In genomic region chr11:83827940-83828554, GRCh38 we compare ENCODE assay signal across 8 cellular contexts.
DNase-seq lines count a peak whose midpoint lies in the region; ATAC-seq and TF ChIP-seq lines count a peak whose summit lies in the region.

No MANE protein-coding gene starts in this region.

- H3K4me1 Mint-ChIP-seq in chondrocyte (ENCODE audit: low read depth) (peaks cover 20% of the 10 kb centered on the region), naive B cell (no peaks in the 10 kb centered on the region)

- H3K27ac ChIP-seq in C4-2B: no peak overlapping the region

- H3K4me3 Mint-ChIP-seq in chondrocyte (ENCODE audit: unreplicated experiment) (no peak overlapping the region), naive B cell (no peak overlapping the region)

- H3K27ac Mint-ChIP-seq in chondrocyte (ENCODE audit: unreplicated experiment) (no peak overlapping the region), naive B cell (peak overlapping the region in 1 of 6 donors; percentile 53)

- TF ChIP-seq CTCF in C4-2B (conservative IDR thresholded peaks at IDR 0.05): peak; percentile 83
- peak; percentile 85 for TF ChIP-seq CTCF in chondrocyte (IDR thresholded peaks at IDR 0.05)

- ATAC-seq in GM19023 (IDR thresholded peaks at IDR 0.05; ENCODE audit: unreplicated experiment) (peak; percentile 65), HG03159 (IDR thresholded peaks at IDR 0.05; ENCODE audit: unreplicated experiment) (peak; percentile 91), naive B cell (ENCODE audit: low read depth in 2 of 2) (peak in 1 of 2 donors; percentile 67)

- H3K9me3 Mint-ChIP-seq in chondrocyte (ENCODE audit: low read depth) (no peaks in the 10 kb centered on the region), naive B cell (no peaks in the 10 kb centered on the region)

- no peaks in the 10 kb centered on the region for H3K36me3 Mint-ChIP-seq in chondrocyte (ENCODE audit: low read depth)
- no peaks in the 10 kb centered on the region for H3K36me3 Mint-ChIP-seq in naive B cell

- DNase-seq in NCI-H774 (lab: John Stamatoyannopoulos, UW): peak; percentile 38
- no peak for DNase-seq in chondrocyte (ENCODE audit: low spot score)
- DNase-seq in naive B cell: peak; percentile 18
- DNase-seq in activated naive CD4-positive, alpha-beta T cell treated with anti-CD3 and anti-CD28 coated beads, Interleukin-2, amount 50 U/mL, for 16 hours: no peak
- no peak for DNase-seq in stimulated activated naive CD4-positive, alpha-beta T cell (lab: John Stamatoyannopoulos, UW)

- H3K27me3 Mint-ChIP-seq in chondrocyte (ENCODE audit: low read depth): peaks cover 10% of the 10 kb centered on the region
- peaks cover 9 to 17% (median 15%) of the 10 kb centered on the region in 3 donors for H3K27me3 Mint-ChIP-seq in naive B cell

Comparison
In these comparisons a context has a peak if more than half of its experiments do, and no peak if none do; other contexts are left out.
1. DNase-seq: peak in NCI-H774 (single experiment) and naive B cell (single experiment); none in chondrocyte (single experiment), activated naive CD4-positive, alpha-beta T cell treated with anti-CD3 and anti-CD28 coated beads, Interleukin-2, amount 50 U/mL, for 16 hours (single experiment) and stimulated activated naive CD4-positive, alpha-beta T cell (0 of 6).